Comparison of ENCODE assay signal across 8 cellular contexts in the genomic region with DNA sequence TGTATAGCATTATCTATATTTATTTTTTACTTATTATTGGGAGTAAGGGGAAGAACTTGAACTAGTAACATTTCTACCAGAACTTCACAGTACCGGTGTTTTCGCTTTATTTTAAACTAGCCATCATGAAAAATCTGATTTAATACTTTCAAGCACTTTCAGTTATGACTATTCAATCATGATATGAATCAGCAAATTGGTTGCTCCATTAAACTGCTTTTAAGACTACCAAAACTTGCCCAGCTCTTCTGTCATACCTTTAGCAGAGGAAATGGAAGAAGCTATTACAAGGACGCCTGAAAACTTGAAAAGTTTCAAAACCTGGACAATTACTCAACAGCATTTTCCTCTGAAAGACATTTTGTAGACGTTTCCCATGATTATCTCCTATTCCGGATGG. TPM values are rescaled to one million over a fixed set of nuclear protein-coding genes. Genes with fewer than 3 reads are reported as not detected.
DNase-seq lines count a peak whose midpoint lies in the region; ATAC-seq and TF ChIP-seq lines count a peak whose summit lies in the region.

No MANE protein-coding gene starts in this region.

- no peak overlapping the region for H3K23ac ChIP-seq in mesenchymal stem cell (ENCODE audit: low read length in 2 of 2)

- H3K4me3 ChIP-seq in right atrium auricular region (peak overlapping the region; percentile 87 to 95), adipocyte (ENCODE audit: low read length) (peak overlapping the region; percentile 87), mesenchymal stem cell (ENCODE audit: insufficient read depth in 1 of 2, low read depth in 1 of 2, low read length in 2 of 2) (peak overlapping the region in 1 of 2 experiments; percentile 80), vagina (peak overlapping the region; percentile 87 to 89)

- H2BK5ac ChIP-seq in mesenchymal stem cell (ENCODE audit: low read depth, low read length, poor library complexity, severe bottlenecking): no peak overlapping the region

- H3K27ac ChIP-seq in right atrium auricular region: peak overlapping the region; percentile 85 to 93
- peak overlapping the region; percentile 3 for H3K27ac ChIP-seq in mesenchymal stem cell (ENCODE audit: low read length, poor library complexity, severe bottlenecking)
- peak overlapping the region; percentile 83 for H3K27ac ChIP-seq in vagina

- H2BK120ac ChIP-seq in mesenchymal stem cell (ENCODE audit: low read depth, low read length): no peak overlapping the region

- peaks cover 9% of the 10 kb centered on the region for H3K79me1 ChIP-seq in mesenchymal stem cell (replicated peaks; ENCODE audit: low read length, poor library complexity, severe bottlenecking)

- H3K4me2 ChIP-seq in mesenchymal stem cell (ENCODE audit: low read length, poor library complexity, severe bottlenecking): peak overlapping the region; percentile 92

- 80% methylated on average over 5 of the region's 5 CpGs for whole genome bisulfite sequencing in mesenchymal stem cell

- intact Hi-C loops in cardiac septum (cut with DNase I) (no loop called here), vagina (cut with DNase I) (no loop called here)

- no peak for ATAC-seq in GM21423 (IDR thresholded peaks at IDR 0.05; ENCODE audit: unreplicated experiment)

- no peak for TF ChIP-seq POLR2A in vagina (IDR thresholded peaks at IDR 0.05)

- no peaks in the 10 kb centered on the region for H3K27me3 ChIP-seq in right atrium auricular region
- H3K27me3 ChIP-seq in adipocyte (replicated peaks; ENCODE audit: control insufficient read depth, insufficient read depth, low read length): no peaks in the 10 kb centered on the region
- no peaks in the 10 kb centered on the region for H3K27me3 ChIP-seq in mesenchymal stem cell (ENCODE audit: control insufficient read depth in 1 of 2, insufficient read depth in 1 of 2, low read length in 2 of 2)
- H3K27me3 ChIP-seq in vagina: no peaks in the 10 kb centered on the region

- H4K91ac ChIP-seq in mesenchymal stem cell (ENCODE audit: low read length): no peak overlapping the region

- H3K18ac ChIP-seq in mesenchymal stem cell (ENCODE audit: low read depth in 1 of 2, low read length in 2 of 2): no peak overlapping the region

- TF ChIP-seq CTCF in right atrium auricular region (IDR thresholded peaks at IDR 0.05) (no peak), vagina (IDR thresholded peaks at IDR 0.05) (no peak)

- H4K8ac ChIP-seq in mesenchymal stem cell (ENCODE audit: low read length): no peak overlapping the region

- no peak overlapping the region for H3K14ac ChIP-seq in mesenchymal stem cell (ENCODE audit: low read length in 2 of 2)

- H2AK5ac ChIP-seq in mesenchymal stem cell (ENCODE audit: low read length, severe bottlenecking): no peak overlapping the region

- H3K4me1 ChIP-seq in right atrium auricular region (peaks cover 0 to 47% of the 10 kb centered on the region in 2 donors), adipocyte (ENCODE audit: control insufficient read depth, insufficient read depth, low read length) (peaks cover 25% of the 10 kb centered on the region), mesenchymal stem cell (ENCODE audit: control insufficient read depth, insufficient read depth, low read depth, low read length) (peaks cover 16% of the 10 kb centered on the region), vagina (peaks cover 45% of the 10 kb centered on the region)

- H3K36me3 ChIP-seq in right atrium auricular region (no peaks in the 10 kb centered on the region), adipocyte (ENCODE audit: control insufficient read depth, insufficient read depth, low read length, severe bottlenecking) (no peaks in the 10 kb centered on the region), mesenchymal stem cell (ENCODE audit: control insufficient read depth in 1 of 2, insufficient read depth in 2 of 2, low read depth in 1 of 2, low read length in 2 of 2) (no peaks in the 10 kb centered on the region), vagina (no peaks in the 10 kb centered on the region)

- H3K4ac ChIP-seq in mesenchymal stem cell (ENCODE audit: low read depth in 1 of 2, low read length in 2 of 2): no peak overlapping the region

- H3K9me3 ChIP-seq in right atrium auricular region (no peaks in the 10 kb centered on the region), adipocyte (ENCODE audit: control insufficient read depth, low read length) (no peaks in the 10 kb centered on the region), mesenchymal stem cell (ENCODE audit: control insufficient read depth, low read length) (no peaks in the 10 kb centered on the region), vagina (no peaks in the 10 kb centered on the region)

- H2BK12ac ChIP-seq in mesenchymal stem cell (ENCODE audit: low read length in 2 of 2): no peak overlapping the region

- no peak overlapping the region for H2AFZ ChIP-seq in mesenchymal stem cell (ENCODE audit: low read depth, low read length)

- no peak for DNase-seq in right atrium auricular region (ENCODE audit: low spot score)
- DNase-seq in cardiac septum (ENCODE audit: low spot score): no peak
- DNase-seq in adipocyte (ENCODE audit: low read depth): peak; percentile 45
- no peak for DNase-seq in mesenchymal stem cell
- no peak for DNase-seq in vagina (ENCODE audit: extremely low spot score in 2 of 2)
- DNase-seq in SIG-M5 (lab: John Stamatoyannopoulos, UW): no peak
- DNase-seq in NCI-H510A treated with DMSO at 0.1 percent for 48 hours (lab: John Stamatoyannopoulos, UW): no peak

- no peak overlapping the region for H2BK15ac ChIP-seq in mesenchymal stem cell (ENCODE audit: low read depth, poor library complexity, severe bottlenecking)

- peak overlapping the region; percentile 89 for H3K9ac ChIP-seq in adipocyte (ENCODE audit: low read length)
- H3K9ac ChIP-seq in mesenchymal stem cell (ENCODE audit: low read length): peak overlapping the region; percentile 80

RNA-seq across cellular contexts. Expression of a gene that starts 2.1 kb away (rescaled TPM):
- total RNA-seq in right atrium auricular region (10 to 100 TPM; 13.2 to 18.5 TPM), cardiac septum (42.5 TPM), vagina (36.1 TPM)
- 17.2 TPM for polyA plus RNA-seq in mesenchymal stem cell (2013, experiment 1 of 2)
- 18.4 TPM for polyA plus RNA-seq in mesenchymal stem cell (2013, experiment 2 of 2)

Comparison
In these comparisons a context has a peak if more than half of its experiments do, and no peak if none do; other contexts are left out.
1. H3K27ac ChIP-seq: peak in every context shown above with its lines; median percentile 89 in right atrium auricular region; 83 in vagina; 3 in mesenchymal stem cell.